Comparison of ENCODE assay signal across 16 cellular contexts in the genomic region with DNA sequence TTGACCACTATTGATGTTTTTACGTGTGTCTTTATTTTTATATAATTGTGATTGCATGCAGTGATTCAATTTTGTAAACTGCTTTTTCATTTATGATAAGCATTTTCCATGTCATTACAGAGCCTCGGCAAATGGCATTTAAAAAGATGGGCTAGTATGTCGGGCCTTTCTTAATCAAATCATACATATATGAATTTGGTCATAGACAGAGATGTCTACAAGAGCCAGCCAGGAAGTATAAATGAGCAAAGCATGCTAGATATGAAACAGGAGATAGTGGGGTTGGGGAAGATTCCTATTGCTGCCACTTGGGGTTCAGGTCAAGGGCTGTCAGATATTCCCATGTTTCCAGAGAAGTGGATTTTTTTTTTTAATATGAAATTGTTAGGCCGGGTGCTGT. TPM values are rescaled to one million over a fixed set of nuclear protein-coding genes. Genes with fewer than 3 reads are reported as not detected.
DNase-seq lines count a peak whose midpoint lies in the region; ATAC-seq lines count a peak whose summit lies in the region.
"Had no signal": no experiment of that assay in that cellular context is flagged by ENCODE, and none has a peak within 500 bp of the region (broad histone marks: within the 10 kb centered on the region; RNA-seq: fewer than 3 reads in every experiment).

No MANE protein-coding gene starts in this region.

- no peaks in the 10 kb centered on the region for H3K9me3 Mint-ChIP-seq in activated CD4-positive, alpha-beta T cell treated with anti-CD3 and anti-CD28 coated beads for 36 hours (ENCODE audit: low read depth)
- H3K9me3 Mint-ChIP-seq in CD4-positive, CD25-positive, alpha-beta regulatory T cell, result no peaks in the 10 kb centered on the region
- H3K9me3 Mint-ChIP-seq in central memory CD8-positive, alpha-beta T cell, result no peaks in the 10 kb centered on the region
- no peaks in the 10 kb centered on the region for H3K9me3 Mint-ChIP-seq in stimulated activated effector memory CD8-positive, alpha-beta T cell treated with anti-CD3 and anti-CD28 coated beads, Interleukin-12 subunit alpha, Interleukin-12 subunit beta, amount 100 ng/mL, for 72 hours
- H3K9me3 Mint-ChIP-seq: CD8-positive, alpha-beta T cell had no signal

- no peaks in the 10 kb centered on the region for H3K27me3 ChIP-seq in CD4-positive, CD25-positive, alpha-beta regulatory T cell (ENCODE audit: control insufficient read depth, insufficient read depth, low read length)

- peaks cover 35% of the 10 kb centered on the region for H3K36me3 Mint-ChIP-seq in activated CD4-positive, alpha-beta T cell treated with anti-CD3 and anti-CD28 coated beads for 36 hours (ENCODE audit: low read depth)
- peaks cover 11% of the 10 kb centered on the region for H3K36me3 Mint-ChIP-seq in CD4-positive, CD25-positive, alpha-beta regulatory T cell
- peaks cover 7% of the 10 kb centered on the region for H3K36me3 Mint-ChIP-seq in central memory CD8-positive, alpha-beta T cell (ENCODE audit: insufficient read depth)
- H3K36me3 Mint-ChIP-seq in stimulated activated effector memory CD8-positive, alpha-beta T cell treated with anti-CD3 and anti-CD28 coated beads, Interleukin-12 subunit alpha, Interleukin-12 subunit beta, amount 100 ng/mL, for 72 hours, result peaks cover 32% of the 10 kb centered on the region

- no peaks in the 10 kb centered on the region for H3K9me3 ChIP-seq in CD4-positive, CD25-positive, alpha-beta regulatory T cell (ENCODE audit: control insufficient read depth in 2 of 2, low read length in 2 of 2)
- H3K9me3 ChIP-seq: HAP-1 had no signal

- H3K36me3 ChIP-seq in CD4-positive, CD25-positive, alpha-beta regulatory T cell (ENCODE audit: control insufficient read depth, insufficient read depth, low read length), result no peaks in the 10 kb centered on the region
- H3K36me3 ChIP-seq: HAP-1 had no signal

- no peak overlapping the region for H3K4me3 ChIP-seq in CD4-positive, CD25-positive, alpha-beta regulatory T cell (ENCODE audit: low read depth, low read length)
- H3K4me3 ChIP-seq: HAP-1 had no signal

- DNase-seq in activated CD4-positive, alpha-beta T cell treated with anti-CD3 and anti-CD28 coated beads for 36 hours, result no peak
- DNase-seq in activated CD4-positive, alpha-beta T cell treated with anti-CD3 and anti-CD28 coated beads for 4 hours, result no peak
- no peak for DNase-seq in CD4-positive, CD25-positive, alpha-beta regulatory T cell
- no peak for DNase-seq in central memory CD8-positive, alpha-beta T cell (ENCODE audit: low spot score in 2 of 2)
- no peak for DNase-seq in stimulated activated effector memory CD8-positive, alpha-beta T cell treated with anti-CD3 and anti-CD28 coated beads, Interleukin-12 subunit alpha, Interleukin-12 subunit beta, amount 100 ng/mL, for 72 hours (ENCODE audit: low spot score in 2 of 2)
- no peak for DNase-seq in amniotic stem cell (lab: John Stamatoyannopoulos, UW)
- DNase-seq: ACHN; C1 segment of cervical spinal cord; CD8-positive, alpha-beta T cell; COR-L47; DMS153; DMS79 treated with DMSO at 0.1 percent for 48 hours; EL had no signal

- intact Hi-C loops in activated CD4-positive, alpha-beta T cell treated with anti-CD3 and anti-CD28 coated beads for 36 hours (cut with DNase I, micrococcal nuclease), result no loop called here

- H3K27ac Mint-ChIP-seq in activated CD4-positive, alpha-beta T cell treated with anti-CD3 and anti-CD28 coated beads for 36 hours, result peak overlapping the region; percentile 64
- peak overlapping the region; percentile 13 to 43 (median 26) for H3K27ac Mint-ChIP-seq in CD4-positive, CD25-positive, alpha-beta regulatory T cell
- peak overlapping the region; percentile 27 for H3K27ac Mint-ChIP-seq in central memory CD8-positive, alpha-beta T cell (ENCODE audit: low read depth)
- H3K27ac Mint-ChIP-seq in stimulated activated effector memory CD8-positive, alpha-beta T cell treated with anti-CD3 and anti-CD28 coated beads, Interleukin-12 subunit alpha, Interleukin-12 subunit beta, amount 100 ng/mL, for 72 hours, result no peak overlapping the region
- H3K27ac Mint-ChIP-seq: B cell; CD8-positive, alpha-beta T cell had no signal

- H3K4me1 ChIP-seq in CD4-positive, CD25-positive, alpha-beta regulatory T cell (ENCODE audit: control insufficient read depth, insufficient read depth, low read length, poor library complexity, severe bottlenecking), result peaks cover 6% of the 10 kb centered on the region

- H3K4me3 Mint-ChIP-seq in activated CD4-positive, alpha-beta T cell treated with anti-CD3 and anti-CD28 coated beads for 36 hours, result no peak overlapping the region
- peak overlapping the region in 1 of 4 donors; percentile 20 for H3K4me3 Mint-ChIP-seq in CD4-positive, CD25-positive, alpha-beta regulatory T cell
- H3K4me3 Mint-ChIP-seq in central memory CD8-positive, alpha-beta T cell, result no peak overlapping the region
- no peak overlapping the region for H3K4me3 Mint-ChIP-seq in stimulated activated effector memory CD8-positive, alpha-beta T cell treated with anti-CD3 and anti-CD28 coated beads, Interleukin-12 subunit alpha, Interleukin-12 subunit beta, amount 100 ng/mL, for 72 hours
- H3K4me3 Mint-ChIP-seq: B cell; CD8-positive, alpha-beta T cell had no signal

- peaks cover 60% of the 10 kb centered on the region for H3K4me1 Mint-ChIP-seq in activated CD4-positive, alpha-beta T cell treated with anti-CD3 and anti-CD28 coated beads for 36 hours
- H3K4me1 Mint-ChIP-seq in CD4-positive, CD25-positive, alpha-beta regulatory T cell, result peaks cover 37 to 46% (median 39%) of the 10 kb centered on the region in 4 donors
- H3K4me1 Mint-ChIP-seq in central memory CD8-positive, alpha-beta T cell, result peaks cover 34% of the 10 kb centered on the region
- H3K4me1 Mint-ChIP-seq in stimulated activated effector memory CD8-positive, alpha-beta T cell treated with anti-CD3 and anti-CD28 coated beads, Interleukin-12 subunit alpha, Interleukin-12 subunit beta, amount 100 ng/mL, for 72 hours, result peaks cover 41% of the 10 kb centered on the region

- POLR2A ChIA-PET in activated CD4-positive, alpha-beta T cell treated with anti-CD3 and anti-CD28 coated beads for 36 hours (lab: Charles Lee), result interaction anchor here (1.2 kb wide), 1 partner anchor 94 kb away, joined by 3 read pairs; no protein-coding TSS in a partner anchor

- H3K27ac ChIP-seq in CD4-positive, CD25-positive, alpha-beta regulatory T cell (ENCODE audit: insufficient read depth, low read length, poor library complexity, severe bottlenecking), result no peak overlapping the region

- CTCF ChIA-PET in activated CD4-positive, alpha-beta T cell treated with anti-CD3 and anti-CD28 coated beads for 36 hours (lab: Charles Lee), result no interaction called here

- H3K27me3 Mint-ChIP-seq in activated CD4-positive, alpha-beta T cell treated with anti-CD3 and anti-CD28 coated beads for 36 hours, result no peaks in the 10 kb centered on the region
- H3K27me3 Mint-ChIP-seq in CD4-positive, CD25-positive, alpha-beta regulatory T cell, result no peaks in the 10 kb centered on the region
- H3K27me3 Mint-ChIP-seq in central memory CD8-positive, alpha-beta T cell, result no peaks in the 10 kb centered on the region
- H3K27me3 Mint-ChIP-seq: B cell had no signal

- peak; percentile 62 for ATAC-seq in activated CD4-positive, alpha-beta T cell treated with anti-CD3 and anti-CD28 coated beads for 36 hours
- ATAC-seq in CD4-positive, CD25-positive, alpha-beta regulatory T cell (ENCODE audit: low read depth in 2 of 2), result no peak
- no peak for ATAC-seq in central memory CD8-positive, alpha-beta T cell (replicated peaks; ENCODE audit: extremely low read depth, poor library complexity, severe bottlenecking)
- peak; percentile 47 for ATAC-seq in stimulated activated effector memory CD8-positive, alpha-beta T cell treated with anti-CD3 and anti-CD28 coated beads, Interleukin-12 subunit alpha, Interleukin-12 subunit beta, amount 100 ng/mL, for 72 hours
- no peak for ATAC-seq in GM19351 (IDR thresholded peaks at IDR 0.05; ENCODE audit: unreplicated experiment)
- ATAC-seq: CD8-positive, alpha-beta T cell had no signal

RNA-seq across cellular contexts. Expression of gene KIF3B, which starts 20.0 kb away (rescaled TPM):
- 10 to 100 TPM; 39.9 to 40.7 TPM for total RNA-seq in activated CD4-positive, alpha-beta T cell treated with anti-CD3 and anti-CD28 coated beads for 36 hours
- 19.6 TPM for total RNA-seq in CD4-positive, CD25-positive, alpha-beta regulatory T cell
- 1 to 10 TPM; 1.8 to 3.1 (median 2.3) TPM for polyA plus RNA-seq in CD4-positive, CD25-positive, alpha-beta regulatory T cell

Comparison
In these comparisons a context has a peak if more than half of its experiments do, and no peak if none do; other contexts are left out.
1. ATAC-seq: peak in activated CD4-positive, alpha-beta T cell treated with anti-CD3 and anti-CD28 coated beads for 36 hours (single experiment) and stimulated activated effector memory CD8-positive, alpha-beta T cell treated with anti-CD3 and anti-CD28 coated beads, Interleukin-12 subunit alpha, Interleukin-12 subunit beta, amount 100 ng/mL, for 72 hours (single experiment); none in CD4-positive, CD25-positive, alpha-beta regulatory T cell (0 of 2), central memory CD8-positive, alpha-beta T cell (single experiment) and GM19351 (single experiment).